In the genomic region with DNA sequence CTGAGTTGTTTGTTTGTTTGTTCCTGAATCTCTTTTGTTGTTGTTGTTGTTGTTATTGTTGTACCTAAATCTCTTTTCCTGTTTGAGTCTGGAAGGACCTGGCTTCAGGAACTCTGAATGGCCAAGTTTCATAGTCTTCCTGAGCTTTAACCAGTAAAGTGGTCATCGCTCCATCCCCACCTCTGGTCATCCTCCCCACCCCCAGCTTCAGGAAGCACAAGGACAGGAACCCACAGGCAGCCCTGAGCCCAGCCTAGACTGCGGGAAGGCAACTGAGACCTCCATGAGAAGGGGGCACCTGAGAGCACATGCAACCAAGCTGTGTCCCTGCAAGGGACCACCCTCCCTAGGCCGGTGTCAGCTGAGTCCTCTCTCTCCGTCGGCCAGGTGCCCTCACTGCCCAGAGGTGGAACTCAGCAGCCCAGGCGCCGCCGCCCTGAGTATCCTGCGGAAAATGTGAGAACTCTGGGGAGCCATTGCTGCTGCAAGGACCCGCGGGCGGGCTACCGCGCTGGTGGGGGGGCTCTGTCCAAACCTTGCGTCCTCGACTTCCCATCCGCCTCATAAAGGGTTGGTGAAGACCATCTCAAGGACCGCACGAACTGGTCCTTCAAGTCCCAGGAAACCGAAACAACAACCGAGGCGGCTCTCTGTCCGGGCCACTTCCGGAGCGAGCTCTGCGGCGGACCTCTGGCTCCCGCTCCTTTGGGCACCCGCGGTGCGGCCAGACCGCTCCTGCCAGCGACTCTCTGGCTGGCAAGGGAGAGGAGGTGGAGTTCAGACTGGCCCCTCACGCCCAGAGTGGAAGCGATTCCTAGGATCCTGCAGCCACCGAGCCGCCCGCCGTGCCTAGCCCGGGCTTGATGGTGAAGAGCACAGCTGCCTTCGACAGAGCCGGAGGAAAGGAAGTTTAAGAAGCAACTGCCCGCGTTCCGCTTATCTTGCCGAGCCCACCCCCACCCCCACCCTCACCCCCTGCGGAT, we compare ENCODE assay signal across 8 cellular contexts. TPM values are rescaled to one million over a fixed set of nuclear protein-coding genes. Genes with fewer than 3 reads are reported as not detected.
DNase-seq lines count a peak whose midpoint lies in the region; ATAC-seq, FAIRE-seq and TF ChIP-seq lines count a peak whose summit lies in the region.

No MANE protein-coding gene starts in this region.

- TF ChIP-seq CTCF in Calu3 (IDR thresholded peaks at IDR 0.05; ENCODE audit: unreplicated experiment) = no peak
- no peak for TF ChIP-seq CTCF in gastroesophageal sphincter (IDR thresholded peaks at IDR 0.05)
- TF ChIP-seq CTCF in progenitor cell of endocrine pancreas (IDR thresholded peaks at IDR 0.05; ENCODE audit: unreplicated experiment) = no peak
- TF ChIP-seq CTCF in D721Med (IDR thresholded peaks at IDR 0.05; ENCODE audit: insufficient read depth, missing control alignments) = no peak

- CTCF ChIA-PET in Calu3 (lab: Charles Lee) = interaction anchor here (0.6 to 1.3 kb wide), 3 partner anchors 10 to 123 kb away, joined by 3 to 4 read pairs (median 3); no protein-coding TSS in a partner anchor
- CTCF ChIA-PET in T-cell (lab: Charles Lee) = interaction anchor here in 1 of 2 donors (0.6 kb wide), 1 partner anchor 719 kb away, joined by 5 read pairs; no protein-coding TSS in a partner anchor

- peak overlapping the region; percentile 27 to 50 for H3K4me3 ChIP-seq in gastroesophageal sphincter

- H3K27ac Mint-ChIP-seq in Calu3 (ENCODE audit: unreplicated experiment) (no peak overlapping the region), T-cell (peak overlapping the region in 1 of 2 donors; percentile 48), progenitor cell of endocrine pancreas (no peak overlapping the region)

- DNase-seq in Calu3 (peak; percentile 46), T-cell (no peak), progenitor cell of endocrine pancreas (ENCODE audit: low spot score, unreplicated experiment) (no peak), D721Med (ENCODE audit: insufficient read length, low spot score) (no peak), COLO829 (ENCODE audit: low spot score) (no peak), NAMALWA (ENCODE audit: low spot score) (no peak)

- TF ChIP-seq EP300 in gastroesophageal sphincter (IDR thresholded peaks at IDR 0.05) = no peak

- TF ChIP-seq POLR2A in gastroesophageal sphincter (IDR thresholded peaks at IDR 0.05) = no peak

- H3K27ac ChIP-seq in gastroesophageal sphincter = no peak overlapping the region

- H3K27me3 Mint-ChIP-seq in Calu3 (ENCODE audit: unreplicated experiment) = peaks cover 66% of the 10 kb centered on the region
- H3K27me3 Mint-ChIP-seq in T-cell = peaks cover 66 to 78% of the 10 kb centered on the region in 2 donors
- peaks cover 86% of the 10 kb centered on the region for H3K27me3 Mint-ChIP-seq in progenitor cell of endocrine pancreas

- peak in 2 of 4 experiments; percentile 19 to 34 for ATAC-seq in T-cell (replicated peaks in 1 of 4)
- ATAC-seq in gastroesophageal sphincter = no peak
- no peak for ATAC-seq in GM19467 (IDR thresholded peaks at IDR 0.05; ENCODE audit: unreplicated experiment)

- H3K27me3 ChIP-seq in gastroesophageal sphincter = peaks cover 98% of the 10 kb centered on the region

- WGBS in gastroesophageal sphincter (ENCODE audit: low coverage in 1 of 2), 2 donors = 0 to 60% methylated on average over 2 to 5 of the region's 47 CpGs

- peaks cover 0 to 6% of the 10 kb centered on the region in 2 donors for H3K36me3 ChIP-seq in gastroesophageal sphincter

- peaks cover 0 to 84% (median 38%) of the 10 kb centered on the region in 3 donors for H3K4me1 ChIP-seq in gastroesophageal sphincter

- intact Hi-C loops in Calu3 (cut with micrococcal nuclease; ENCODE audit: unreplicated experiment) = no loop called here

- POLR2A ChIA-PET in T-cell (lab: Charles Lee) = interaction anchor here in 1 of 2 donors (0.6 kb wide), 1 partner anchor 1318 kb away, joined by 4 read pairs; no protein-coding TSS in a partner anchor

- H3K9me3 ChIP-seq in gastroesophageal sphincter = no peaks in the 10 kb centered on the region

- H3K4me3 Mint-ChIP-seq in Calu3 (ENCODE audit: low read depth, unreplicated experiment) (peak overlapping the region; percentile 68), T-cell (peak overlapping the region; percentile 74 to 80 (median 75)), progenitor cell of endocrine pancreas (ENCODE audit: low read depth) (peak overlapping the region; percentile 60)

- no peaks in the 10 kb centered on the region for H3K9me3 Mint-ChIP-seq in Calu3 (ENCODE audit: low read depth, unreplicated experiment)
- no peaks in the 10 kb centered on the region for H3K9me3 Mint-ChIP-seq in T-cell
- no peaks in the 10 kb centered on the region for H3K9me3 Mint-ChIP-seq in progenitor cell of endocrine pancreas (ENCODE audit: low read depth)

- H3K4me1 Mint-ChIP-seq in Calu3 (ENCODE audit: low read depth, unreplicated experiment) = peaks cover 7% of the 10 kb centered on the region
- H3K4me1 Mint-ChIP-seq in T-cell = peaks cover 43 to 52% (median 50%) of the 10 kb centered on the region in 3 donors
- peaks cover 12% of the 10 kb centered on the region for H3K4me1 Mint-ChIP-seq in progenitor cell of endocrine pancreas (ENCODE audit: low read depth)

- no TSS peak for BruUV-seq in Calu3 (replicated peaks; lab: Mats Ljungman, UMichigan)

- no peak for FAIRE-seq in D721Med (lab: Jason Lieb, UNC)

- H3K36me3 Mint-ChIP-seq in Calu3 (ENCODE audit: insufficient read depth, unreplicated experiment) (no peaks in the 10 kb centered on the region), T-cell (no peaks in the 10 kb centered on the region), progenitor cell of endocrine pancreas (ENCODE audit: insufficient read depth) (no peaks in the 10 kb centered on the region)

RNA-seq across cellular contexts. Expression of gene BARX1, which starts 4.2 kb away (rescaled TPM):
- not detected in 2 replicates for total RNA-seq in Calu3 (2022)
- not detected for total RNA-seq in T-cell
- 100 to 1,000 TPM in 2 of 4 donors, under 1 TPM in 2; 0.37 to 469 (median 84.4) TPM for total RNA-seq in gastroesophageal sphincter
- total RNA-seq in progenitor cell of endocrine pancreas = 0.74 and 3.3 TPM in 2 replicates
